ENCODE assay signal across 18 cellular contexts in genomic region chr10:56895306-56895705, GRCh38.
DNase-seq lines count a peak whose midpoint lies in the region; ATAC-seq, FAIRE-seq and TF ChIP-seq lines count a peak whose summit lies in the region.
"Had no signal": no experiment of that assay in that cellular context is flagged by ENCODE, and none has a peak within 500 bp of the region (broad histone marks: within the 10 kb centered on the region; RNA-seq: fewer than 3 reads in every experiment).

No MANE protein-coding gene starts in this region.

- peaks cover 16% of the 10 kb centered on the region for H3K9me3 Mint-ChIP-seq in activated T-helper 2 cell treated with anti-CD3 and anti-CD28 coated beads, Interferon-gamma antibody, Interleukin-2, Interleukin-4, amounts not matched to agents 10 μg/mL and 5 μg/mL and 100 μg/mL, durations not matched to agents 14 hours and 24 hours and 36 hours

- H3K27ac Mint-ChIP-seq in activated T-helper 2 cell treated with anti-CD3 and anti-CD28 coated beads, Interferon-gamma antibody, Interleukin-2, Interleukin-4, amounts not matched to agents 10 μg/mL and 5 μg/mL and 100 μg/mL, durations not matched to agents 14 hours and 24 hours and 36 hours = no peak overlapping the region
- H3K27ac Mint-ChIP-seq: CD14-positive monocyte; CD4-positive, alpha-beta memory T cell; H9 had no signal

- no peaks in the 10 kb centered on the region for H3F3A ChIP-seq in PC-9 (ENCODE audit: insufficient read depth, low read depth)

- H3K4me1 ChIP-seq in PC-9 (replicated peaks; ENCODE audit: insufficient read depth) (no peaks in the 10 kb centered on the region), pancreas (no peaks in the 10 kb centered on the region)
- H3K4me1 ChIP-seq: BLaER1 had no signal

- H3K36me3 Mint-ChIP-seq in activated T-helper 2 cell treated with anti-CD3 and anti-CD28 coated beads, Interferon-gamma antibody, Interleukin-2, Interleukin-4, amounts not matched to agents 10 μg/mL and 5 μg/mL and 100 μg/mL, durations not matched to agents 14 hours and 24 hours and 36 hours (ENCODE audit: low read depth) = no peaks in the 10 kb centered on the region
- H3K36me3 Mint-ChIP-seq: CD14-positive monocyte; CD4-positive, alpha-beta memory T cell had no signal

- H3K27ac ChIP-seq in PC-9 (no peak overlapping the region), pancreas (no peak overlapping the region)
- H3K27ac ChIP-seq: BLaER1 had no signal

- TF ChIP-seq CTCF in PC-9 (conservative IDR thresholded peaks at IDR 0.05) (no peak), pancreas (IDR thresholded peaks at IDR 0.05) (no peak)

- H3K9me2 ChIP-seq in PC-9 (ENCODE audit: insufficient read depth) = no peaks in the 10 kb centered on the region

- H3K79me2 ChIP-seq in PC-9 (ENCODE audit: low read depth) = no peaks in the 10 kb centered on the region

- no peaks in the 10 kb centered on the region for H4K20me1 ChIP-seq in PC-9 (ENCODE audit: insufficient read depth)
- H4K20me1 ChIP-seq: BLaER1 had no signal

- no peak for FAIRE-seq in pancreas (lab: Jason Lieb, UNC)
- FAIRE-seq: GM19239, H1, HTR-8/SVneo had no signal

- peak; percentile 8 for DNase-seq in HS-5 (ENCODE audit: low read depth)
- DNase-seq in PC-9 = no peak
- DNase-seq in foreskin melanocyte = peak; percentile 53
- DNase-seq in pancreas = no peak
- no peak for DNase-seq in activated T-helper 2 cell treated with anti-CD3 and anti-CD28 coated beads, Interferon-gamma antibody, Interleukin-2, Interleukin-4, amounts not matched to agents 10 μg/mL and 5 μg/mL and 100 μg/mL, durations not matched to agents 14 hours and 24 hours and 36 hours (ENCODE audit: low spot score)
- no peak for DNase-seq in NCI-H82 (lab: John Stamatoyannopoulos, UW)
- DNase-seq: 8988T; CD4-positive, alpha-beta memory T cell; DMS79 treated with DMSO at 0.1 percent for 48 hours; GF-D8; H9; IMR-90 had no signal

- H3K4me2 ChIP-seq in PC-9 = no peak overlapping the region
- H3K4me2 ChIP-seq: BLaER1 had no signal

- intact Hi-C loops in PC-9 (cut with micrococcal nuclease; ENCODE audit: unreplicated experiment) = no loop called here
- intact Hi-C loops in pancreas (cut with DNase I) = no loop called here
- intact Hi-C loops in activated T-helper 2 cell treated with anti-CD3 and anti-CD28 coated beads, Interferon-gamma antibody, Interleukin-2, Interleukin-4, amounts not matched to agents 10 μg/mL and 5 μg/mL and 100 μg/mL, durations not matched to agents 14 hours and 24 hours and 36 hours (cut with micrococcal nuclease) = no loop called here

- BruUV-seq in PC-9 (replicated peaks; lab: Mats Ljungman, UMichigan) = no TSS peak

- no peak overlapping the region for H3K4me3 Mint-ChIP-seq in activated T-helper 2 cell treated with anti-CD3 and anti-CD28 coated beads, Interferon-gamma antibody, Interleukin-2, Interleukin-4, amounts not matched to agents 10 μg/mL and 5 μg/mL and 100 μg/mL, durations not matched to agents 14 hours and 24 hours and 36 hours (ENCODE audit: low read depth)
- H3K4me3 Mint-ChIP-seq: CD14-positive monocyte; CD4-positive, alpha-beta memory T cell; H9 had no signal

- H3K27me3 Mint-ChIP-seq in activated T-helper 2 cell treated with anti-CD3 and anti-CD28 coated beads, Interferon-gamma antibody, Interleukin-2, Interleukin-4, amounts not matched to agents 10 μg/mL and 5 μg/mL and 100 μg/mL, durations not matched to agents 14 hours and 24 hours and 36 hours (ENCODE audit: low read depth) = no peaks in the 10 kb centered on the region
- H3K27me3 Mint-ChIP-seq: CD4-positive, alpha-beta memory T cell had no signal

- H2AFZ ChIP-seq in PC-9 = 0 out of 2 replicates have a peak overlapping the region, but pooled peaks have one; percentile 49

- H3K36me3 ChIP-seq in PC-9 (ENCODE audit: low read depth) (no peaks in the 10 kb centered on the region), pancreas (no peaks in the 10 kb centered on the region)
- H3K36me3 ChIP-seq: BLaER1 had no signal

- H3K9me3 ChIP-seq in PC-9 (ENCODE audit: insufficient read depth, low read depth) (no peaks in the 10 kb centered on the region), pancreas (no peaks in the 10 kb centered on the region)
- H3K9me3 ChIP-seq: BLaER1 had no signal

- CTCF ChIA-PET in PC-9 (lab: Charles Lee) = no interaction called here

- ATAC-seq in pancreas = no peak
- ATAC-seq in HG02610 (IDR thresholded peaks at IDR 0.05; ENCODE audit: unreplicated experiment) = no peak

- WGBS in pancreas, 2 donors = 42 to 59% methylated on average over 6 of the region's 6 CpGs

- no peaks in the 10 kb centered on the region for H3K27me3 ChIP-seq in PC-9 (ENCODE audit: insufficient read depth, low read depth)
- no peaks in the 10 kb centered on the region for H3K27me3 ChIP-seq in pancreas
- H3K27me3 ChIP-seq: BLaER1 had no signal

- POLR2A ChIA-PET in PC-9 (lab: Charles Lee; ENCODE audit: unreplicated experiment) = no interaction called here

- H3K4me3 ChIP-seq in PC-9 = no peak overlapping the region
- H3K4me3 ChIP-seq in pancreas = no peak overlapping the region
- H3K4me3 ChIP-seq: BLaER1 had no signal

- no peaks in the 10 kb centered on the region for H3K4me1 Mint-ChIP-seq in activated T-helper 2 cell treated with anti-CD3 and anti-CD28 coated beads, Interferon-gamma antibody, Interleukin-2, Interleukin-4, amounts not matched to agents 10 μg/mL and 5 μg/mL and 100 μg/mL, durations not matched to agents 14 hours and 24 hours and 36 hours (ENCODE audit: low read depth)
- H3K4me1 Mint-ChIP-seq: CD14-positive monocyte; CD4-positive, alpha-beta memory T cell; H9 had no signal

Comparison
In these comparisons a context has a peak if more than half of its experiments do, and no peak if none do; other contexts are left out.
1. DNase-seq: peak in HS-5 (single experiment) and foreskin melanocyte (single experiment); none in PC-9 (0 of 2), pancreas (0 of 6), activated T-helper 2 cell treated with anti-CD3 and anti-CD28 coated beads, Interferon-gamma antibody, Interleukin-2, Interleukin-4, amounts not matched to agents 10 μg/mL and 5 μg/mL and 100 μg/mL, durations not matched to agents 14 hours and 24 hours and 36 hours (single experiment) and NCI-H82 (single experiment).